37 cellular contexts compared by ENCODE assay signal in genomic region chr2:44817256-44817655, GRCh38.
"Had no signal": no experiment of that assay in that cellular context is flagged by ENCODE, and none has a peak within 500 bp of the region (broad histone marks: within the 10 kb centered on the region; RNA-seq: fewer than 3 reads in every experiment).

No MANE protein-coding gene starts in this region.

- ATAC-seq: activated CD8-positive, alpha-beta T cell treated with anti-CD3 and anti-CD28 coated beads for 36 hours; activated naive CD4-positive, alpha-beta T cell treated with anti-CD3 and anti-CD28 coated beads, Interleukin-2, amount 50 U/mL, for 72 hours; activated T-cell treated with anti-CD3 and anti-CD28 coated beads, Interleukin-2, amount 50 U/mL, for 4 hours; activated T-cell treated with anti-CD3 and anti-CD28 coated beads, Interleukin-2, amount 50 U/mL, for 72 hours; activated T-helper 17 cell treated with anti-CD3 and anti-CD28 coated beads, Interleukin-2, amount 50 U/mL, for 72 hours; body of pancreas had no signal

- H3K27ac ChIP-seq: adrenal gland, body of pancreas, brain microvascular endothelial cell, breast epithelium, VCaP had no signal

- H3K4me1 Mint-ChIP-seq: activated B cell treated with CpG ODN at 0.5 μM for 24 hours; activated CD4-positive, alpha-beta T cell treated with anti-CD3 and anti-CD28 coated beads, Interleukin-2, amount 10 ng/mL, durations not matched to agents 24 days and 14 days; activated naive CD8-positive, alpha-beta T cell treated with anti-CD3 and anti-CD28 coated beads for 36 hours; activated T-helper 17 cell treated with anti-CD3 and anti-CD28 coated beads, Interleukin-2, amount 50 U/mL, for 72 hours had no signal

- H3K27me3 ChIP-seq: body of pancreas had no signal

- H3K27ac Mint-ChIP-seq: activated B cell treated with CpG ODN at 0.5 μM for 24 hours; activated CD4-positive, alpha-beta memory T cell treated with anti-CD3 and anti-CD28 coated beads for 36 hours; activated CD4-positive, alpha-beta T cell treated with anti-CD3 and anti-CD28 coated beads, Interleukin-2, amount 10 ng/mL, durations not matched to agents 24 days and 14 days; activated CD8-positive, alpha-beta T cell treated with anti-CD3 and anti-CD28 coated beads for 36 hours; activated naive CD4-positive, alpha-beta T cell treated with anti-CD3 and anti-CD28 coated beads for 36 hours; activated naive CD4-positive, alpha-beta T cell treated with anti-CD3 and anti-CD28 coated beads, Interleukin-2, amount 50 U/mL, for 72 hours; activated naive CD8-positive, alpha-beta T cell treated with anti-CD3 and anti-CD28 coated beads for 36 hours; activated T-cell treated with anti-CD3 and anti-CD28 coated beads, Interleukin-2, amount 50 U/mL, for 72 hours; activated T-helper 1 cell treated with anti-CD3 and anti-CD28 coated beads, Interleukin-12 subunit alpha, Interleukin-12 subunit beta, Interleukin-2, Interleukin-4 antibody, amounts not matched to agents 30 ng/mL and 10 ng/mL and 1 ng/mL, durations not matched to agents 14 hours and 24 hours and 36 hours; activated T-helper 17 cell treated with anti-CD3 and anti-CD28 coated beads, Interleukin-2, amount 50 U/mL, for 72 hours; T-helper 1 cell treated with Interleukin-12 subunit alpha and Interleukin-12 subunit beta and Interleukin-4 antibody, amounts not matched to agents 30 μg/mL and 1 μg/mL, for 36 hours; T-helper 2 cell treated with Interferon-gamma antibody and Interleukin-4, amounts not matched to agents 5 μg/mL and 100 μg/mL, for 36 hours had no signal

- H3K36me3 ChIP-seq: adrenal gland, brain microvascular endothelial cell, breast epithelium had no signal

- H3K4me3 Mint-ChIP-seq: activated B cell treated with CpG ODN at 0.5 μM for 24 hours; activated CD4-positive, alpha-beta memory T cell treated with anti-CD3 and anti-CD28 coated beads for 36 hours; activated CD4-positive, alpha-beta T cell treated with anti-CD3 and anti-CD28 coated beads, Interleukin-2, amount 10 ng/mL, durations not matched to agents 24 days and 14 days; activated CD8-positive, alpha-beta T cell treated with anti-CD3 and anti-CD28 coated beads for 36 hours; activated naive CD4-positive, alpha-beta T cell treated with anti-CD3 and anti-CD28 coated beads for 36 hours; activated naive CD8-positive, alpha-beta T cell treated with anti-CD3 and anti-CD28 coated beads for 36 hours; activated T-cell treated with anti-CD3 and anti-CD28 coated beads, Interleukin-2, amount 50 U/mL, for 4 hours; activated T-cell treated with anti-CD3 and anti-CD28 coated beads, Interleukin-2, amount 50 U/mL, for 72 hours; activated T-helper 1 cell treated with anti-CD3 and anti-CD28 coated beads, Interleukin-12 subunit alpha, Interleukin-12 subunit beta, Interleukin-2, Interleukin-4 antibody, amounts not matched to agents 30 ng/mL and 10 ng/mL and 1 ng/mL, durations not matched to agents 14 hours and 24 hours and 36 hours; activated T-helper 17 cell treated with anti-CD3 and anti-CD28 coated beads, Interleukin-2, amount 50 U/mL, for 72 hours; T-helper 1 cell treated with Interleukin-12 subunit alpha and Interleukin-12 subunit beta and Interleukin-4 antibody, amounts not matched to agents 30 μg/mL and 1 μg/mL, for 36 hours; T-helper 2 cell treated with Interferon-gamma antibody and Interleukin-4, amounts not matched to agents 5 μg/mL and 100 μg/mL, for 36 hours had no signal

- H3K4me3 ChIP-seq: adrenal gland, body of pancreas, breast epithelium had no signal

- FAIRE-seq: astrocyte, TTC549 had no signal

- H3K36me3 Mint-ChIP-seq: activated CD4-positive, alpha-beta memory T cell treated with anti-CD3 and anti-CD28 coated beads for 36 hours; activated naive CD4-positive, alpha-beta T cell treated with anti-CD3 and anti-CD28 coated beads, Interleukin-2, amount 50 U/mL, for 72 hours; activated naive CD8-positive, alpha-beta T cell treated with anti-CD3 and anti-CD28 coated beads for 36 hours had no signal

- DNase-seq: activated B cell treated with CpG ODN at 0.5 μM for 24 hours; activated CD4-positive, alpha-beta memory T cell treated with anti-CD3 and anti-CD28 coated beads for 36 hours; activated CD4-positive, alpha-beta T cell treated with anti-CD3 and anti-CD28 coated beads for 4 hours; activated CD4-positive, alpha-beta T cell treated with anti-CD3 and anti-CD28 coated beads, Interleukin-2, amount 10 ng/mL, durations not matched to agents 24 days and 14 days; activated CD4-positive, alpha-beta T cell treated with anti-CD3 and anti-CD28 coated beads, Interleukin-2, amount 50 U/mL, for 1 hour; activated CD4-positive, alpha-beta T cell treated with anti-CD3 and anti-CD28 coated beads, Interleukin-2, amount 50 U/mL, for 4 hours; activated CD4-positive, CD25-positive, alpha-beta regulatory T cell treated with anti-CD3 and anti-CD28 coated beads, Interleukin-2, amount 50 U/mL, for 72 hours; activated CD8-positive, alpha-beta memory T cell treated with anti-CD3 and anti-CD28 coated beads, Interleukin-2, amount 50 U/mL, for 4 hours; activated CD8-positive, alpha-beta T cell treated with anti-CD3 and anti-CD28 coated beads for 36 hours; activated effector memory CD4-positive, alpha-beta T cell treated with anti-CD3 and anti-CD28 coated beads, Interleukin-2, amount 50 U/mL, for 16 hours; activated gamma-delta T cell treated with Interleukin-2 at 50 U/mL for 16 hours; activated naive CD4-positive, alpha-beta T cell; activated naive CD4-positive, alpha-beta T cell treated with anti-CD3 and anti-CD28 coated beads for 36 hours; activated naive CD4-positive, alpha-beta T cell treated with anti-CD3 and anti-CD28 coated beads, Interleukin-2, amount 50 U/mL, for 16 hours; activated naive CD8-positive, alpha-beta T cell treated with anti-CD3 and anti-CD28 coated beads for 36 hours; activated T-cell treated with anti-CD3 and anti-CD28 coated beads for 4 hours; activated T-cell treated with anti-CD3 and anti-CD28 coated beads, Interleukin-2, amount 50 U/mL, for 1 hour; activated T-cell treated with anti-CD3 and anti-CD28 coated beads, Interleukin-2, amount 50 U/mL, for 4 hours; activated T-cell treated with anti-CD3 and anti-CD28 coated beads, Interleukin-2, amount 50 U/mL, for 72 hours; adrenal gland; amniotic stem cell; aorta; body of pancreas; brain microvascular endothelial cell; central memory CD4-positive, alpha-beta T cell; T-helper 1 cell; T-helper 2 cell; T-helper 9 cell had no signal

- H3K9me3 ChIP-seq: adrenal gland, body of pancreas, breast epithelium had no signal

- H3K4me1 ChIP-seq: adrenal gland, body of pancreas, breast epithelium had no signal

- H3K9me3 Mint-ChIP-seq: activated B cell treated with CpG ODN at 0.5 μM for 24 hours; activated CD4-positive, alpha-beta memory T cell treated with anti-CD3 and anti-CD28 coated beads for 36 hours; activated CD4-positive, alpha-beta T cell treated with anti-CD3 and anti-CD28 coated beads, Interleukin-2, amount 10 ng/mL, durations not matched to agents 24 days and 14 days; activated CD8-positive, alpha-beta T cell treated with anti-CD3 and anti-CD28 coated beads for 36 hours; activated naive CD4-positive, alpha-beta T cell treated with anti-CD3 and anti-CD28 coated beads for 36 hours; activated naive CD4-positive, alpha-beta T cell treated with anti-CD3 and anti-CD28 coated beads, Interleukin-2, amount 50 U/mL, for 72 hours; activated naive CD8-positive, alpha-beta T cell treated with anti-CD3 and anti-CD28 coated beads for 36 hours; activated T-cell treated with anti-CD3 and anti-CD28 coated beads, Interleukin-2, amount 50 U/mL, for 4 hours; activated T-cell treated with anti-CD3 and anti-CD28 coated beads, Interleukin-2, amount 50 U/mL, for 72 hours; activated T-helper 1 cell treated with anti-CD3 and anti-CD28 coated beads, Interleukin-12 subunit alpha, Interleukin-12 subunit beta, Interleukin-2, Interleukin-4 antibody, amounts not matched to agents 30 ng/mL and 10 ng/mL and 1 ng/mL, durations not matched to agents 14 hours and 24 hours and 36 hours; activated T-helper 17 cell treated with anti-CD3 and anti-CD28 coated beads, Interleukin-2, amount 50 U/mL, for 72 hours; T-helper 1 cell treated with Interleukin-12 subunit alpha and Interleukin-12 subunit beta and Interleukin-4 antibody, amounts not matched to agents 30 μg/mL and 1 μg/mL, for 36 hours; T-helper 2 cell treated with Interferon-gamma antibody and Interleukin-4, amounts not matched to agents 5 μg/mL and 100 μg/mL, for 36 hours had no signal
